In genomic region chr16:81242977-81243618, GRCh38 we compare ENCODE assay signal across 1 cellular context.
A peak's percentile ranks its signal among the peaks of the same experiment; 100 is the strongest.
TF ChIP-seq lines count a peak whose summit lies in the region.

No MANE protein-coding gene starts in this region.

TF ChIP-seq in H1, 55 proteins besides CTCF, POLR2A, EP300 and RAD21:
- peak; percentile 88; the same call in 1 of the 2 replicates for TF ChIP-seq CEBPB (IDR thresholded peaks at IDR 0.05; ENCODE audit: low read depth, low read length)
- TF ChIP-seq SP4 (IDR thresholded peaks at IDR 0.05; ENCODE audit: low read length) = no peak
- TF ChIP-seq, protein P1, sequence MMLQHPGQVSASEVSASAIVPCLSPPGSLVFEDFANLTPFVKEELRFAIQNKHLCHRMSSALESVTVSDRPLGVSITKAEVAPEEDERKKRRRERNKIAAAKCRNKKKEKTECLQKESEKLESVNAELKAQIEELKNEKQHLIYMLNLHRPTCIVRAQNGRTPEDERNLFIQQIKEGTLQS (IDR thresholded peaks at IDR 0.05; ENCODE audit: insufficient read depth, low read depth, low read length) = no peak
- TF ChIP-seq POLR2AphosphoS5 (IDR thresholded peaks at IDR 0.05; ENCODE audit: low read depth, low read length) = no peak
